8 cellular contexts compared by ENCODE assay signal in genomic region chr7:37352974-37353948, GRCh38.
DNase-seq lines count a peak whose midpoint lies in the region; ATAC-seq and TF ChIP-seq lines count a peak whose summit lies in the region.

No MANE protein-coding gene starts in this region.

- peaks cover 79% of the 10 kb centered on the region for H3K4me1 Mint-ChIP-seq in CD14-positive monocyte
- peaks cover 88% of the 10 kb centered on the region for H3K4me1 Mint-ChIP-seq in activated naive CD4-positive, alpha-beta T cell treated with anti-CD3 and anti-CD28 coated beads for 36 hours (ENCODE audit: low read depth)

- H3K9me3 ChIP-seq in Peyer's patch (no peaks in the 10 kb centered on the region), thoracic aorta (no peaks in the 10 kb centered on the region)

- H3K27ac ChIP-seq in Peyer's patch (peak overlapping the region; percentile 64 to 71 (median 70)), thoracic aorta (peak overlapping the region; percentile 89 to 90)

- TF ChIP-seq CTCF in CD14-positive monocyte (IDR thresholded peaks at IDR 0.05) (peak; percentile 77), Peyer's patch (IDR thresholded peaks at IDR 0.05) (peak; percentile 18 to 69 (median 50)), thoracic aorta (IDR thresholded peaks at IDR 0.05) (no peak)

- DNase-seq in CD14-positive monocyte (ENCODE audit: low spot score) (peak; percentile 54), Peyer's patch (peak in 2 of 3 donors; percentile 76 to 79), midbrain (lab: John Stamatoyannopoulos, UW) (peak; percentile 27), thoracic aorta (ENCODE audit: low spot score) (no peak), NOMO-1 (lab: John Stamatoyannopoulos, UW; ENCODE audit: unreplicated experiment in 2 of 2) (no peak)
- peak; percentile 90 for DNase-seq in activated naive CD4-positive, alpha-beta T cell treated with anti-CD3 and anti-CD28 coated beads for 36 hours

- H3K9me3 Mint-ChIP-seq in CD14-positive monocyte: peaks cover 0 to 5% (median 0%) of the 10 kb centered on the region in 7 donors
- H3K9me3 Mint-ChIP-seq in activated naive CD4-positive, alpha-beta T cell treated with anti-CD3 and anti-CD28 coated beads for 36 hours: no peaks in the 10 kb centered on the region

- H3K4me1 ChIP-seq in Peyer's patch: peaks cover 0 to 7% (median 3%) of the 10 kb centered on the region in 4 donors
- H3K4me1 ChIP-seq in thoracic aorta (ENCODE audit: control insufficient read depth in 1 of 2, low read depth in 2 of 2): peaks cover 30 to 52% of the 10 kb centered on the region in 2 donors

- H3K27ac Mint-ChIP-seq in CD14-positive monocyte: peak overlapping the region; percentile 15 to 73 (median 62)
- peak overlapping the region; percentile 97 for H3K27ac Mint-ChIP-seq in activated naive CD4-positive, alpha-beta T cell treated with anti-CD3 and anti-CD28 coated beads for 36 hours

- H3K36me3 Mint-ChIP-seq in CD14-positive monocyte: peaks cover 0 to 2% of the 10 kb centered on the region in 2 donors
- H3K36me3 Mint-ChIP-seq in activated naive CD4-positive, alpha-beta T cell treated with anti-CD3 and anti-CD28 coated beads for 36 hours (ENCODE audit: low read depth): peaks cover 31% of the 10 kb centered on the region

- intact Hi-C loops in CD14-positive monocyte (cut with micrococcal nuclease): loop anchor here in 1 of 2 donors (2.0 to 5.0 kb wide), 2 partner anchors 41 to 116 kb away; no protein-coding TSS in a partner anchor
- intact Hi-C loops in activated naive CD4-positive, alpha-beta T cell treated with anti-CD3 and anti-CD28 coated beads for 36 hours (cut with micrococcal nuclease): loop anchor here (1.0 to 10.0 kb wide), 15 partner anchors 11 to 1658 kb away; partner anchors contain the start of genes AOAH, HERPUD2 and STARD3NL

- peak in 1 of 2 donors; percentile 23 for TF ChIP-seq POLR2A in Peyer's patch (IDR thresholded peaks at IDR 0.05)

- no peaks in the 10 kb centered on the region for H3K27me3 ChIP-seq in Peyer's patch
- H3K27me3 ChIP-seq in thoracic aorta (replicated peaks; ENCODE audit: insufficient read depth): no peaks in the 10 kb centered on the region

- H3K27me3 Mint-ChIP-seq in CD14-positive monocyte (ENCODE audit: low read depth in 3 of 3): peaks cover 0 to 4% (median 0%) of the 10 kb centered on the region in 3 donors
- H3K27me3 Mint-ChIP-seq in activated naive CD4-positive, alpha-beta T cell treated with anti-CD3 and anti-CD28 coated beads for 36 hours (ENCODE audit: low read depth): no peaks in the 10 kb centered on the region

- peak overlapping the region; percentile 84 to 92 for H3K4me3 Mint-ChIP-seq in CD14-positive monocyte
- peak overlapping the region; percentile 96 for H3K4me3 Mint-ChIP-seq in activated naive CD4-positive, alpha-beta T cell treated with anti-CD3 and anti-CD28 coated beads for 36 hours

- H3K4me3 ChIP-seq in Peyer's patch: peak overlapping the region; percentile 36 to 40 (median 38)
- peak overlapping the region; percentile 53 for H3K4me3 ChIP-seq in thoracic aorta

- ATAC-seq in GM18909 (IDR thresholded peaks at IDR 0.05; ENCODE audit: poor library complexity, unreplicated experiment) (peak; percentile 73), HG03103 (IDR thresholded peaks at IDR 0.05; ENCODE audit: low read depth, unreplicated experiment) (peak; percentile 67), thoracic aorta (ENCODE audit: insufficient number of reproducible peaks, low FRiP score, low read depth) (no peak)

- no peaks in the 10 kb centered on the region for H3K36me3 ChIP-seq in Peyer's patch
- H3K36me3 ChIP-seq in thoracic aorta: no peaks in the 10 kb centered on the region

- CTCF ChIA-PET in activated naive CD4-positive, alpha-beta T cell treated with anti-CD3 and anti-CD28 coated beads for 36 hours (lab: Charles Lee): interaction anchor here (0.6 to 4.9 kb wide), 41 partner anchors 9 to 575 kb away, joined by 3 to 34 read pairs (median 4); partner anchors contain the start of gene ELMO1

Comparison
In these comparisons a context has a peak if more than half of its experiments do, and no peak if none do; other contexts are left out.
1. DNase-seq: peak in CD14-positive monocyte (single experiment), Peyer's patch (2 of 3), activated naive CD4-positive, alpha-beta T cell treated with anti-CD3 and anti-CD28 coated beads for 36 hours (single experiment) and midbrain (single experiment); none in thoracic aorta (single experiment) and NOMO-1 (0 of 2).